Comparison of ENCODE assay signal across 23 cellular contexts in the genomic region with DNA sequence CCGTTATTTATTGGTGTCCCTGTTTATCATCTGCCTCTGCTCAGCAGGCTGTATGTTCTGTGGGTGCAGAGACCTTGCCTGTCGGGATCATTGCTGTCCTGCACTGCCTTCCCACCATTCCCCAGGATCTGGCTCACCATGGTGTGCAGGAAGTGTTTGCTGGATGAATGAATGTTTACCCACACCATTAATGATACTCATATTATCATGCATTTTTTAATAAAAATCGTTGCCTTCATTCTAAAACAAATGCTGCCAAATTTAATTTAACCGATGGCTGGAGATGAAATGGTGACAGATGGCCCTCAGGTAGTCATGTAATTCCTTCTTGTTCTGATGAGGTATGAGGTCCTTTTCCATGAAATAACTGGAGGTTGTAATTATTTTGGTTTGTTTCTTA. TPM values are rescaled to one million over a fixed set of nuclear protein-coding genes. Genes with fewer than 3 reads are reported as not detected.
"Had no signal": no experiment of that assay in that cellular context is flagged by ENCODE, and none has a peak within 500 bp of the region (broad histone marks: within the 10 kb centered on the region; RNA-seq: fewer than 3 reads in every experiment).

No MANE protein-coding gene starts in this region.

- H3K36me3 ChIP-seq: left ventricle myocardium inferior, lower lobe of right lung, prostate gland, spleen, tibial artery, upper lobe of left lung, vagina had no signal

- H3K9me3 Mint-ChIP-seq: dendritic cell treated with granulocyte-macrophage colony-stimulating factor and Interleukin-4, amounts not matched to agents 40 ng/mL and 50 ng/mL, for 4 days; stimulated activated memory B cell treated with anti-CD40 and anti-IgM and Interleukin-4, amounts not matched to agents 10 μg/mL and 1 μg/mL and 100 μg/mL, for 72 hours had no signal

- H3K4me1 Mint-ChIP-seq: stimulated activated memory B cell treated with anti-CD40 and anti-IgM and Interleukin-4, amounts not matched to agents 10 μg/mL and 1 μg/mL and 100 μg/mL, for 72 hours had no signal

- H3K4me1 ChIP-seq: foreskin keratinocyte, left ventricle myocardium inferior, lower lobe of right lung, parathyroid adenoma, prostate gland, spleen, tibial artery, upper lobe of left lung, vagina had no signal

- H3K27me3 Mint-ChIP-seq: dendritic cell treated with granulocyte-macrophage colony-stimulating factor and Interleukin-4, amounts not matched to agents 40 ng/mL and 50 ng/mL, for 4 days; stimulated activated memory B cell treated with anti-CD40 and anti-IgM and Interleukin-4, amounts not matched to agents 10 μg/mL and 1 μg/mL and 100 μg/mL, for 72 hours; stimulated activated naive CD8-positive, alpha-beta T cell treated with anti-CD3 and anti-CD28 coated beads, Interleukin-15, Interleukin-2, amounts not matched to agents 100 ng/mL and 50 ng/mL, for 24 hours had no signal

- H3K27ac ChIP-seq: foreskin keratinocyte, left ventricle myocardium inferior, lower lobe of right lung, parathyroid adenoma, prostate gland, spleen, tibial artery, upper lobe of left lung, vagina had no signal

- H3K9me3 ChIP-seq: lower lobe of right lung, prostate gland, vagina had no signal

- H3K27ac Mint-ChIP-seq: dendritic cell treated with granulocyte-macrophage colony-stimulating factor and Interleukin-4, amounts not matched to agents 40 ng/mL and 50 ng/mL, for 4 days; effector memory CD8-positive, alpha-beta T cell; memory B cell; natural killer cell treated with Interleukin-12 subunit alpha and Interleukin-12 subunit beta and Interleukin-15 and Interleukin-18, amount 100 ng/mL, for 72 hours; stimulated activated memory B cell treated with anti-CD40 and anti-IgM and Interleukin-4, amounts not matched to agents 10 μg/mL and 1 μg/mL and 100 μg/mL, for 72 hours; stimulated activated naive CD8-positive, alpha-beta T cell treated with anti-CD3 and anti-CD28 coated beads, Interleukin-15, Interleukin-2, amounts not matched to agents 100 ng/mL and 50 ng/mL, for 24 hours had no signal

- ATAC-seq: effector memory CD8-positive, alpha-beta T cell; left cardiac atrium; lower lobe of right lung; natural killer cell treated with Interleukin-12 subunit alpha and Interleukin-12 subunit beta and Interleukin-15 and Interleukin-18, amount 100 ng/mL, for 72 hours; sciatic nerve; stimulated activated memory B cell treated with anti-CD40 and anti-IgM and Interleukin-4, amounts not matched to agents 10 μg/mL and 1 μg/mL and 100 μg/mL, for 72 hours had no signal

- H3K4me3 ChIP-seq: left ventricle myocardium inferior, lower lobe of right lung, prostate gland, spleen, tibial artery, upper lobe of left lung, vagina had no signal

- H3K36me3 Mint-ChIP-seq: memory B cell; stimulated activated memory B cell treated with anti-CD40 and anti-IgM and Interleukin-4, amounts not matched to agents 10 μg/mL and 1 μg/mL and 100 μg/mL, for 72 hours had no signal

- H2AFZ ChIP-seq: parathyroid adenoma had no signal

- DNase-seq: effector memory CD8-positive, alpha-beta T cell; kidney; left cardiac atrium; left ventricle myocardium inferior; lower lobe of right lung; midbrain; occipital lobe; spleen; stimulated activated CD4-positive, alpha-beta T cell treated with anti-CD3 and anti-CD28 coated beads, Interleukin-15, amount 100 ng/mL, for 24 hours; stimulated activated CD4-positive, alpha-beta T cell treated with anti-CD3 and anti-CD28 coated beads, Interleukin-1b, Interleukin-23, amount 100 ng/mL, for 48 hours; stimulated activated CD4-positive, alpha-beta T cell treated with anti-CD3 and anti-CD28 coated beads, Interleukin-4, amount 100 ng/mL, for 24 hours; tibial artery; upper lobe of left lung had no signal

- H3K79me2 ChIP-seq: parathyroid adenoma had no signal

- FAIRE-seq: kidney had no signal

- H3K4me3 Mint-ChIP-seq: dendritic cell treated with granulocyte-macrophage colony-stimulating factor and Interleukin-4, amounts not matched to agents 40 ng/mL and 50 ng/mL, for 4 days; effector memory CD8-positive, alpha-beta T cell; memory B cell; natural killer cell treated with Interleukin-12 subunit alpha and Interleukin-12 subunit beta and Interleukin-15 and Interleukin-18, amount 100 ng/mL, for 72 hours; stimulated activated memory B cell treated with anti-CD40 and anti-IgM and Interleukin-4, amounts not matched to agents 10 μg/mL and 1 μg/mL and 100 μg/mL, for 72 hours; stimulated activated naive CD8-positive, alpha-beta T cell treated with anti-CD3 and anti-CD28 coated beads, Interleukin-15, Interleukin-2, amounts not matched to agents 100 ng/mL and 50 ng/mL, for 24 hours had no signal

- H3K27me3 ChIP-seq: foreskin keratinocyte, tibial artery, upper lobe of left lung, vagina had no signal

- H3K9ac ChIP-seq: parathyroid adenoma had no signal

RNA-seq across cellular contexts. Expression of a gene that starts 22.5 kb away (rescaled TPM):
- total RNA-seq: left cardiac atrium; left ventricle myocardium inferior; lower lobe of right lung; natural killer cell treated with Interleukin-12 subunit alpha and Interleukin-12 subunit beta and Interleukin-15 and Interleukin-18, amount 100 ng/mL, for 72 hours; spleen had no signal
- polyA plus RNA-seq: spleen had no signal
